Comparison of ENCODE assay signal across 1 cellular context in the genomic region with DNA sequence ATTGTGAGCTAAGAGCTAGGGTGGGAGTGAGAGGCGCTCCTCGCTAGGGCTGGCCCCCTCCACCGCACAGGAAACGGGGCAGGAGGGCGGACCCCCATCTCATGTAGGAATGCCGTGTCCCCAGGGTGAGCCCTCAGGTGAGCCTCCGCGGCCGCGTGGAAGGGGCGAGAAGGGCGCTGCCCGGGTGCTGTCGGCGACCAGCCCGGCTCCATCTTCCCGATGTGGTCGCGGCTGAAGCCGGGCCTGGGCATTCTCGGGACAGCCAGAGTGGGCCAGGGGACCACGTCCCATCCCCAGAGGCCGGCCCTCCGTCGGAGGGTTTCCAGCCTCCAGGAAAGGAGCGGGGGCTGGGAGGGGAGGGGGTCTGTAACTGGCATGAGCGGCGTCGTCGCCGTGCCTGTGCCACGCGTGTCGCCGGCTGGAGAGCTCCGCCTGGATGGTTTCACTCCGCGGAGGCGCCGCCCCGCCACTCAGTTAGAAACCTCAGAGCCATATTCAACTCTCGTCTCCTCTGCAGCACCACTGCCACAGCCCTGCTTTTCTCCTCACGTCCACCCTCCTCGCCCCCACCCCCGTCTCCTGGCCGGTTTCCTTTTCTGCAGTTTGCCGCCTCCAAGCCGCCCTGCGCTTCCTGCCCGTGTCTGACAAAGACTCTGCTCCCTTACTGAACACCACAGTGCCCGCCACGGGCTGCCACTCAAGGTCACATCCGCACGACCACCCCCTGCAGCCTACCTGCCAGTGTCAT.
TF ChIP-seq lines count a peak whose summit lies in the region.

A gene with protein sequence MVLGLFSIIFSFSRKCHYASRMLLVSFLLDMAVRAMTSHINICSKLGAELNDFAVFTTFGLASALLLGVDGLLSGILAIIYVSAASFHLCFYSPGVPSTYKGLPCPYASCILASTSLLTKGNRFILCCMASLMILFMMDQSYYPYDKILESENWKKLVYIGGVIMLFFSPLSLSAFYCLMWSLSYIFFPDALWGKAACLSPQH (plus strand): TSS at position 46 of the 748 bp plus-strand sequence. CDS start 4,903 bp downstream, outside the sequence.

TF ChIP-seq in endothelial cell of umbilical vein, 7 proteins besides CTCF, POLR2A, EP300 and RAD21:
- TF ChIP-seq JUN (IDR thresholded peaks at IDR 0.05; ENCODE audit: borderline replicate concordance, insufficient read depth, insufficient read length, low read depth) (no peak), GATA2 (IDR thresholded peaks at IDR 0.05; ENCODE audit: insufficient read depth, insufficient read length, low read depth, low read length) (no peak), POLR2AphosphoS5 (IDR thresholded peaks at IDR 0.05; ENCODE audit: insufficient read depth, low read depth, low read length) (peak; percentile 23)
